Comparison of ENCODE assay signal across 16 cellular contexts in the genomic region with DNA sequence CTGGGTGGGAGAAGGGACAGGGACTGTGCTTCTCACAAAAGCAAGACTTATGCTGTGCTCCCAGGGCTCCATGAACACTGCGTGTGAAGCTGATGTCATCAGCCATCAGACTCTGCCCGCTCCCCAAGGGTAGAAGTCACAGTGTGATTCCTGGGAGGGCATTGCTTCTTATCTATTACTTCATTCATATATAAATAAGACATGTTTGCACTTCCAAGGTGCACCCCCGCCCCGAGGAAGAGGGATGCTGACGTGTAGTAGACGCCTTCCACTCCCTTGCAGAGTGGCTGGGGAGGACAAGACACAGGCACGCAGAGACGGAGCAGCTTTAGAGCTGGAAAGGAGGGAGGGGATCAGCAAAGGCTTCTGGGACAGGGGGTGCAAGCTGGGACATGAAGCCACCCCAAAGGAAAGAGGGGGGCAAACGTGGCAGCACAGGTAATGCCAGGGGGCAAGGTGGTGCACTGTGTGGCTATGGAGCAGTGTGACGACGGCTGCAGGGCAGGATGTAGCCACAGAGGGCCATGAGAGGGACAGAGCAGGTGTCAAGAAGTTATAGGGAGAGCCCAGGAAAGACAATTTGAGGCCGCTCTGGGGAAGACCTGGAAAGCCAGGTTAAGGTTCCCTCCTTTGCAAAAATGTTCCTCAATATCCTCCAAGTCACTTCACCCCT.
"Had no signal": no experiment of that assay in that cellular context is flagged by ENCODE, and none has a peak within 500 bp of the region (broad histone marks: within the 10 kb centered on the region; RNA-seq: fewer than 3 reads in every experiment).

No MANE protein-coding gene starts in this region.

- H3K4me3 ChIP-seq: psoas muscle, testis had no signal

- H3K27me3 Mint-ChIP-seq: activated CD4-positive, alpha-beta T cell treated with anti-CD3 and anti-CD28 coated beads, Interleukin-2, amount 10 ng/mL, durations not matched to agents 24 days and 14 days; stimulated activated naive CD8-positive, alpha-beta T cell treated with anti-CD3 and anti-CD28 coated beads, Interleukin-15, Interleukin-2, amounts not matched to agents 100 ng/mL and 50 ng/mL, for 24 hours had no signal

- H3K4me1 Mint-ChIP-seq: activated B cell treated with CpG ODN at 0.5 μM for 24 hours; activated CD4-positive, alpha-beta T cell treated with anti-CD3 and anti-CD28 coated beads, Interleukin-2, amount 10 ng/mL, durations not matched to agents 24 days and 14 days had no signal

- H3K27ac ChIP-seq: psoas muscle, testis had no signal

- H3K4me3 Mint-ChIP-seq: activated B cell treated with CpG ODN at 0.5 μM for 24 hours; activated CD4-positive, alpha-beta T cell treated with anti-CD3 and anti-CD28 coated beads, Interleukin-2, amount 10 ng/mL, durations not matched to agents 24 days and 14 days; activated naive CD4-positive, alpha-beta T cell treated with anti-CD3 and anti-CD28 coated beads for 36 hours; activated T-helper 17 cell treated with anti-CD3 and anti-CD28 coated beads, Interleukin-2, amount 50 U/mL, for 72 hours; naive B cell; stimulated activated naive CD8-positive, alpha-beta T cell treated with anti-CD3 and anti-CD28 coated beads, Interleukin-15, Interleukin-2, amounts not matched to agents 100 ng/mL and 50 ng/mL, for 24 hours had no signal

- ATAC-seq: activated T-helper 17 cell treated with anti-CD3 and anti-CD28 coated beads, Interleukin-2, amount 50 U/mL, for 72 hours; psoas muscle had no signal

- H3K27me3 ChIP-seq: testis had no signal

- H3K36me3 Mint-ChIP-seq: naive B cell had no signal

- H3K9me3 Mint-ChIP-seq: activated B cell treated with CpG ODN at 0.5 μM for 24 hours; activated naive CD4-positive, alpha-beta T cell treated with anti-CD3 and anti-CD28 coated beads for 36 hours had no signal

- H3K27ac Mint-ChIP-seq: activated B cell treated with CpG ODN at 0.5 μM for 24 hours; activated CD4-positive, alpha-beta T cell treated with anti-CD3 and anti-CD28 coated beads, Interleukin-2, amount 10 ng/mL, durations not matched to agents 24 days and 14 days; activated naive CD4-positive, alpha-beta T cell treated with anti-CD3 and anti-CD28 coated beads for 36 hours; activated T-helper 17 cell treated with anti-CD3 and anti-CD28 coated beads, Interleukin-2, amount 50 U/mL, for 72 hours; naive B cell; stimulated activated naive CD8-positive, alpha-beta T cell treated with anti-CD3 and anti-CD28 coated beads, Interleukin-15, Interleukin-2, amounts not matched to agents 100 ng/mL and 50 ng/mL, for 24 hours had no signal

- H3K9me3 ChIP-seq: psoas muscle, testis had no signal

- DNase-seq: activated B cell treated with CpG ODN at 0.5 μM for 24 hours; activated CD4-positive, alpha-beta T cell treated with anti-CD3 and anti-CD28 coated beads, Interleukin-2, amount 10 ng/mL, durations not matched to agents 24 days and 14 days; activated CD8-positive, alpha-beta memory T cell treated with anti-CD3 and anti-CD28 coated beads for 24 hours; activated naive CD4-positive, alpha-beta T cell treated with anti-CD3 and anti-CD28 coated beads for 36 hours; dermis blood vessel endothelial cell; foreskin melanocyte; kidney glomerular epithelial cell; naive B cell; nucleus accumbens; psoas muscle; stimulated activated CD4-positive, alpha-beta T cell treated with anti-CD3 and anti-CD28 coated beads, Interleukin-4, amount 100 ng/mL, for 1 hour; stimulated activated CD8-positive, alpha-beta memory T cell treated with anti-CD3 and anti-CD28 coated beads, Interleukin-4, amount 100 ng/mL, for 48 hours; T-helper 2 cell; testis had no signal
